8 cellular contexts compared by ENCODE assay signal in the genomic region with DNA sequence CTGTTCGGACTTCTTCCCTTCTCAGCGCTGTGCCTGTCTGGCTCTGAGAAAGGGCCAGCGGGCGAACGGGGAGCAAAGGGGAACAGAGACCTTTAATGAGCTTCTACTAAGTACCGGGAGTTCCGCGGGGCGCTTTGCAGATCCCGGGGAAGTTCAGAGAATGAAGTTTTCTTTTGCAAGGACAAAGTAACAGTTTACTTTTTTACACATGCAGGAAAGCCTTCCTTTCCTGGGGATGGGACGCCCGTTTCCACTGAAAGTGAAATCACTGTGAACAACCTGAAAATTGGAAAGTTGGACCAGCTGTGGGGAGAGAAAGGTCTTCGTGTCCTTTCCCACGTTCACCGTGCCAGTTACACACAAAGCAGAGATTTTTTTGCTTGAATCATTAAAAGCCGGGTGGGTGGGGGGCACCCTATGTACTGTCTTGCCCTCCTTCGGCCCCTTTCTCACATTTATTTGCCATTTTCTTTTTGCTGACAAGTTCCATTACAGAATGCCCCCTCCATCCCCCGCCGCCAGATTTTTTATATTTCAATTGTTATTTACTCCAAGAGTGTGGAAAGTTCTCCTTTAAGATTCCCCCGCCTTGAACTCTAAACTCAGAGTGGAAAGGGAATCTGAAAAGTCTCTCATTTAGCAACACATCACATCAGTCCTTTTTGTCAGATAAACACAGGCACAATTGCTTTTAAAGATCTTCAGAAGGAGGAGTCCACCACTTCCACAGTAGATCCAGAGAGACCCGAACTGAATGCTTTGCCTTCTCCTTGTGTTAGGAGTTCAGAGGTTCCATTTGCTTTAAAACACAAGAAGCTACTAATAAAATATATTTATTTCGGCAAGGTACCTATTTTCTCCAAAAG. TPM values are rescaled to one million over a fixed set of nuclear protein-coding genes. Genes with fewer than 3 reads are reported as not detected.
DNase-seq lines count a peak whose midpoint lies in the region; ATAC-seq lines count a peak whose summit lies in the region.

No MANE protein-coding gene starts in this region.

- no peaks in the 10 kb centered on the region for H3K36me3 Mint-ChIP-seq in stimulated activated naive B cell treated with anti-CD40 and anti-IgM and Interleukin-4, amounts not matched to agents 10 μg/mL and 1 μg/mL and 100 μg/mL, for 72 hours

- H3K4me1 ChIP-seq in iPS-18a (ENCODE audit: control insufficient read depth, low read depth, low read length) = peaks cover 17% of the 10 kb centered on the region

- peak overlapping the region; percentile 78 to 84 for H3K4me3 Mint-ChIP-seq in stimulated activated naive B cell treated with anti-CD40 and anti-IgM and Interleukin-4, amounts not matched to agents 10 μg/mL and 1 μg/mL and 100 μg/mL, for 72 hours

- H3K4me1 Mint-ChIP-seq in stimulated activated naive B cell treated with anti-CD40 and anti-IgM and Interleukin-4, amounts not matched to agents 10 μg/mL and 1 μg/mL and 100 μg/mL, for 72 hours = peaks cover 9 to 18% of the 10 kb centered on the region in 2 donors

- DNase-seq in stimulated activated naive B cell treated with anti-CD40 and anti-IgM and Interleukin-4, amounts not matched to agents 10 μg/mL and 1 μg/mL and 100 μg/mL, for 72 hours = no peak
- no peak for DNase-seq in NCI-H524 treated with DMSO at 0.1 percent for 48 hours (lab: John Stamatoyannopoulos, UW)
- DNase-seq in cortex of kidney (lab: John Stamatoyannopoulos, UW) = no peak

- H3K27ac Mint-ChIP-seq in stimulated activated naive B cell treated with anti-CD40 and anti-IgM and Interleukin-4, amounts not matched to agents 10 μg/mL and 1 μg/mL and 100 μg/mL, for 72 hours = no peak overlapping the region

- H3K9me3 ChIP-seq in iPS-18a (ENCODE audit: control insufficient read depth, low read depth, low read length) = no peaks in the 10 kb centered on the region

- peak overlapping the region; percentile 92 for H3K9ac ChIP-seq in iPS-18a (ENCODE audit: low read length)

- H3K27ac ChIP-seq in adipose tissue (ENCODE audit: low read depth, low read length) (peak overlapping the region; percentile 30), iPS-18a (ENCODE audit: low read length) (peak overlapping the region; percentile 80)

- H3K27me3 ChIP-seq in iPS-18a (ENCODE audit: control insufficient read depth, insufficient read depth, low read length) = peaks cover 25% of the 10 kb centered on the region

- H3K9me3 Mint-ChIP-seq in stimulated activated naive B cell treated with anti-CD40 and anti-IgM and Interleukin-4, amounts not matched to agents 10 μg/mL and 1 μg/mL and 100 μg/mL, for 72 hours = no peaks in the 10 kb centered on the region

- WGBS in adipose tissue, 3 donors = 6 to 17% (median 7%) methylated on average over 22 of the region's 22 CpGs

- H3K36me3 ChIP-seq in iPS-18a (ENCODE audit: control insufficient read depth, low read depth, low read length) = no peaks in the 10 kb centered on the region

- peaks cover 48 to 70% of the 10 kb centered on the region in 2 donors for H3K27me3 Mint-ChIP-seq in stimulated activated naive B cell treated with anti-CD40 and anti-IgM and Interleukin-4, amounts not matched to agents 10 μg/mL and 1 μg/mL and 100 μg/mL, for 72 hours

- H3K4me3 ChIP-seq in iPS-18a (ENCODE audit: low read length) = peak overlapping the region; percentile 96

- ATAC-seq in GM18498 (IDR thresholded peaks at IDR 0.05; ENCODE audit: unreplicated experiment) (peak; percentile 28), HG03139 (IDR thresholded peaks at IDR 0.05; ENCODE audit: unreplicated experiment) (peak; percentile 12), GM18861 (IDR thresholded peaks at IDR 0.05; ENCODE audit: unreplicated experiment) (no peak)
- peak in 1 of 2 donors; percentile 39 for ATAC-seq in stimulated activated naive B cell treated with anti-CD40 and anti-IgM and Interleukin-4, amounts not matched to agents 10 μg/mL and 1 μg/mL and 100 μg/mL, for 72 hours (replicated peaks)

RNA-seq across cellular contexts. Expression of a gene that starts 1.1 kb away (rescaled TPM):
- 10 to 100 TPM; 19.0 to 76.8 (median 51.9) TPM for polyA plus RNA-seq in adipose tissue
